Comparison of ENCODE assay signal across 8 cellular contexts in the genomic region with DNA sequence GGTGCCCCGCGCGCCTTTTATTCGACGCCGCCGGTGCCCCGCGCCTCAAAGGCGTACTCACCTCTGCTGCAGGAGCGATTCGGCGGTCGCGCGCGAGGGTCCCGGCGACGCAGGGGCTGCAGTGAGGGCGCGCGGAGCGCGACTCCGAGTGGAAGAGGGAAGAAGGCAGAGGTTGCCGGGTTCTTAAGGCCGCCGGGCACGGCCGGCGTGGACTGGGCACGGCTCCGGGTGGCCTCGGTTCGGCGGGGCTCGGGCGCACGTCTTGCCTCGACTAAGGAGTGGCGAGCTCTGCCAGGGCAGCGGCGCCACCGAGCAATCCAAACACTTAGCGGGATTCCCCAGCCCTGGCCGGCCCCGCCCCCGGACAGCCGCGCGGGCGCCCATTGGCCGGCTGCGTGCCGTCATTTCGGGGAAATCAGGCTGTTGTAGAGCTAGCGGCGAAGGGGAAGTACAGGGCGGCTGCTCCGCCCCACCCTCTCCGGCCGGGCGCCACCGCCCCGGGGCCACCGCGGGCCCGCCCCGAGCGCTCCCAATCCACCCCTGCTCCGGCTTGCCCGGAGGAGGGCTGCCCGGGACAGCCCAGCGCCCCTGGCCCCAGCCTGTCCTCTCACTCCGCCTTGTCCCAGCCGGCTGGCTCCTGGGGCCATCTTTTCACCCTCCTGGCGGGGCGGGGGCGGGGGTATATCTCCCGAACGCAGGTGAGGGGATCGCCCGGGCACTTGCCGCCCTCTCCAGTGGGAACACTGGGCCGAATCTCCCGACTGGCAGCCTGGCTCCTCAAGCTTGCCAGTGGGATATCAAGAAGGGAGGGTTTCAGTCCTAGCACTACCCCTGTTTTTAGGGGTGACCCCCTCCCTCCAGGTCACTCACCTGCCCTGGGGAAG. TPM values are rescaled to one million over a fixed set of nuclear protein-coding genes. Genes with fewer than 3 reads are reported as not detected.
DNase-seq lines count a peak whose midpoint lies in the region; ATAC-seq and TF ChIP-seq lines count a peak whose summit lies in the region.

A gene with protein sequence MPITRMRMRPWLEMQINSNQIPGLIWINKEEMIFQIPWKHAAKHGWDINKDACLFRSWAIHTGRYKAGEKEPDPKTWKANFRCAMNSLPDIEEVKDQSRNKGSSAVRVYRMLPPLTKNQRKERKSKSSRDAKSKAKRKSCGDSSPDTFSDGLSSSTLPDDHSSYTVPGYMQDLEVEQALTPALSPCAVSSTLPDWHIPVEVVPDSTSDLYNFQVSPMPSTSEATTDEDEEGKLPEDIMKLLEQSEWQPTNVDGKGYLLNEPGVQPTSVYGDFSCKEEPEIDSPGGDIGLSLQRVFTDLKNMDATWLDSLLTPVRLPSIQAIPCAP (minus strand): TSS at position 290 of the 884 bp plus-strand sequence. CDS start 1,295 bp downstream, outside the sequence.

- H3K14ac ChIP-seq in trophoblast cell (ENCODE audit: low read length), result peak within 1 kb of the TSS; percentile 83

- H3K9ac ChIP-seq in trophoblast cell (ENCODE audit: low read length), result peak within 1 kb of the TSS; percentile 63

- WGBS in trophoblast cell (ENCODE audit: extremely low coverage, insufficient coverage, insufficient read length), result no CpG with 5 or more reads among the region's 87 CpGs
- 0% methylated on average over 51 of the region's 87 CpGs; no CpG with 5 or more reads in 1 of the 2 donors for WGBS in transverse colon (ENCODE audit: low coverage in 1 of 2), 2 donors

- in situ Hi-C loops in transverse colon (cut with MboI; ENCODE audit: low pct_ligation_motif_present in 1 of 4, low pct_unique_long_range_greater_than_20kb in 1 of 4, low sequenced_read_pairs in 3 of 4), result loop anchor here in 3 of 4 donors (5.0 to 10.0 kb wide), 2 partner anchors 73 to 76 kb away; no protein-coding TSS in a partner anchor

- TF ChIP-seq CTCF in GM12875 (IDR thresholded peaks at IDR 0.05; ENCODE audit: borderline replicate concordance, insufficient read depth, low read depth, low read length) (no peak), transverse colon (IDR thresholded peaks at IDR 0.05) (no peak)

- TF ChIP-seq POLR2A in transverse colon (IDR thresholded peaks at IDR 0.05), result peak; percentile 99

- H3K79me1 ChIP-seq in trophoblast cell (ENCODE audit: low read length), result peaks cover 12% of the 10 kb centered on the region

- peak; percentile 62 for DNase-seq in NCI-H128 (lab: John Stamatoyannopoulos, UW; ENCODE audit: unreplicated experiment)
- DNase-seq in SW 1271 (lab: John Stamatoyannopoulos, UW), result peak; percentile 79 to 94
- DNase-seq in activated naive CD8-positive, alpha-beta T cell treated with anti-CD3 and anti-CD28 coated beads, Interleukin-2, amount 50 U/mL, for 16 hours (ENCODE audit: low read depth, low spot score), result peak; percentile 97
- DNase-seq in Right ventricle myocardium superior, result peak; percentile 98
- DNase-seq in trophoblast cell, result peak; percentile 97 to 99
- peak; percentile 98 for DNase-seq in transverse colon

- H3K27ac ChIP-seq in trophoblast cell (ENCODE audit: low read depth, low read length), result peak within 1 kb of the TSS; percentile 43
- peak within 1 kb of the TSS; percentile 98 to 100 (median 100) for H3K27ac ChIP-seq in transverse colon

- H2AFZ ChIP-seq in trophoblast cell (ENCODE audit: insufficient read depth, low read length, poor library complexity), result peak within 1 kb of the TSS; percentile 73

- no peak within 1 kb of the TSS for H3K4ac ChIP-seq in trophoblast cell (ENCODE audit: low read depth, low read length)

- peaks cover 7 to 10% of the 10 kb centered on the region in 2 experiments for H3K36me3 ChIP-seq in trophoblast cell (ENCODE audit: control insufficient read depth in 1 of 2, insufficient read depth in 2 of 2, low read length in 2 of 2)
- H3K36me3 ChIP-seq in transverse colon, result peaks cover 0 to 19% (median 14%) of the 10 kb centered on the region in 4 donors

- peak within 1 kb of the TSS; percentile 69 for H3K18ac ChIP-seq in trophoblast cell (ENCODE audit: low read length)

- ATAC-seq in HG02759 (IDR thresholded peaks at IDR 0.05; ENCODE audit: unreplicated experiment) (peak; percentile 82), Right ventricle myocardium superior (ENCODE audit: poor library complexity) (peak; percentile 92)

- TF ChIP-seq EP300 in transverse colon (IDR thresholded peaks at IDR 0.05; ENCODE audit: low read depth), result peak; percentile 76

- peak within 1 kb of the TSS; percentile 71 for H4K8ac ChIP-seq in trophoblast cell (ENCODE audit: low read depth, low read length)

- H3K9me3 ChIP-seq in trophoblast cell (ENCODE audit: insufficient read depth, low read depth, low read length) (no peaks in the 10 kb centered on the region), transverse colon (no peaks in the 10 kb centered on the region)

- H2BK120ac ChIP-seq in trophoblast cell (ENCODE audit: insufficient read depth, low read length, poor library complexity), result peak within 1 kb of the TSS; percentile 87

- H3K4me1 ChIP-seq in trophoblast cell (ENCODE audit: control insufficient read depth in 1 of 2, insufficient read depth in 2 of 2, low read length in 2 of 2), result peaks cover 11 to 16% of the 10 kb centered on the region in 2 experiments
- H3K4me1 ChIP-seq in transverse colon, result peaks cover 43 to 67% (median 51%) of the 10 kb centered on the region in 4 donors

- no peak within 1 kb of the TSS for H2AK5ac ChIP-seq in trophoblast cell (ENCODE audit: low read length)

- peaks cover 1% of the 10 kb centered on the region for H3K79me2 ChIP-seq in trophoblast cell (ENCODE audit: control insufficient read depth, insufficient read depth, low read length, poor library complexity)

- H3K4me3 ChIP-seq in GM12875 (ENCODE audit: low read depth, low read length) (peak within 1 kb of the TSS; percentile 98), trophoblast cell (ENCODE audit: low read depth, low read length) (peak within 1 kb of the TSS; percentile 75), transverse colon (peak within 1 kb of the TSS; percentile 80 to 96 (median 90))

- peak within 1 kb of the TSS; percentile 64 for H2BK5ac ChIP-seq in trophoblast cell (ENCODE audit: low read depth, low read length, poor library complexity)

- H4K91ac ChIP-seq in trophoblast cell (ENCODE audit: low read depth, low read length), result peak within 1 kb of the TSS; percentile 88

- peak within 1 kb of the TSS; percentile 54 for H4K12ac ChIP-seq in trophoblast cell (ENCODE audit: low read depth, low read length)

- no peak within 1 kb of the TSS for H3K23ac ChIP-seq in trophoblast cell (ENCODE audit: low read length)

- intact Hi-C loops in Right ventricle myocardium superior (cut with DNase I), result no loop called here
- intact Hi-C loops in transverse colon (cut with DNase I; ENCODE audit: low total_unique reads), result loop anchor here (5.0 kb wide), 1 partner anchor 73 kb away; no protein-coding TSS in a partner anchor

- no peaks in the 10 kb centered on the region for H3K27me3 ChIP-seq in trophoblast cell (ENCODE audit: insufficient read depth, low read length)
- H3K27me3 ChIP-seq in transverse colon, result no peaks in the 10 kb centered on the region

- H2BK12ac ChIP-seq in trophoblast cell (ENCODE audit: low read length), result peak within 1 kb of the TSS; percentile 42

- H3K4me2 ChIP-seq in trophoblast cell (ENCODE audit: low read length), result peak within 1 kb of the TSS; percentile 70

RNA-seq across cellular contexts. Expression of the gene that starts here (rescaled TPM):
- total RNA-seq in Right ventricle myocardium superior (12.5 TPM), transverse colon (10 to 100 TPM; 40.8 to 86.9 (median 65.5) TPM)
- 2.7 and 3.3 TPM in 2 replicates for polyA plus RNA-seq in trophoblast cell (2013)

Comparison
In these comparisons a context has a peak if more than half of its experiments do, and no peak if none do; other contexts are left out.
1. Peak in every context shown above with its lines: DNase-seq, ATAC-seq, H3K4me3 ChIP-seq and H3K27ac ChIP-seq.